Comparison of ENCODE assay signal across 1 cellular context in the genomic region with DNA sequence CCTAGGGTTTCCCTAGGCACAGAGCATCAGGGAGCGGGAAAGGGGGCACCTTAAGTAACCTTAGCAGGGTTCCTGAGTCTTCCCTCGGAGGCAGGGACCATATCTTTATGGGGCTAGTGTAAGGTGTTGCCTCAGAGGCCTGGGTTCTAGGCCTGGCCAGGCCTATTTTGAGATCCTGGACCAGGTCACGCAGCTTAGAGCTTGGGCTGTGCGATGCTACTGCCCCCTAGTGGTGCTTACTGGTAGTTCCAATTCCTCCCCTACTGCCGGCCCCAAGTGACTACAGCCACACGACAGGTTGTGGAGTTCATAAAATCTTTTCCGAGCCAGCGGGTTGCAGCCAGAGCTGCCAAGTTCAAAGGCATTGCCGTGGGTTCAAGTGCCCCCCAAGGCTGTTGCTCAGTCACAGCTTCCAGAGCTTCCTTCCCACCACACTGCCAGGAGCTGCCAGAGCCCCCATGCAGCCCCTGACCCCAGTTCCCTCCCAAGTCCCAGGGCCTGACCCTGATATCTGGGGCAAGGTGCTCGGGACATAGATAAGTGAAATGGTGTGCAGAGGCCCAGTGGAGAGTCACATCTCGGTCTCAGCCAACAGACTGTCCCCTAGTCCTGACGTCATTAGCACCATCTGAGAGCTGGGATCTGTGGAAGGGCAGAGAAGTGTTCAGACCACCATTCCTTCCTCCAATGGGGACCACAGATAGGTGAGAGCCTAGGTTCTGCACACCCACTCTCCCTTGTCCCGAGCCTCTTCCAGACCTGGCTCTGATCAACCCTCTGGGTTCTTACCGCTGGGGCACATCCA.
TF ChIP-seq lines count a peak whose summit lies in the region.

No MANE protein-coding gene starts in this region.

TF ChIP-seq in HepG2, 621 proteins besides CTCF, POLR2A, EP300 and RAD21 (continued from another document and continues in another):
- TF ChIP-seq, protein P1, sequence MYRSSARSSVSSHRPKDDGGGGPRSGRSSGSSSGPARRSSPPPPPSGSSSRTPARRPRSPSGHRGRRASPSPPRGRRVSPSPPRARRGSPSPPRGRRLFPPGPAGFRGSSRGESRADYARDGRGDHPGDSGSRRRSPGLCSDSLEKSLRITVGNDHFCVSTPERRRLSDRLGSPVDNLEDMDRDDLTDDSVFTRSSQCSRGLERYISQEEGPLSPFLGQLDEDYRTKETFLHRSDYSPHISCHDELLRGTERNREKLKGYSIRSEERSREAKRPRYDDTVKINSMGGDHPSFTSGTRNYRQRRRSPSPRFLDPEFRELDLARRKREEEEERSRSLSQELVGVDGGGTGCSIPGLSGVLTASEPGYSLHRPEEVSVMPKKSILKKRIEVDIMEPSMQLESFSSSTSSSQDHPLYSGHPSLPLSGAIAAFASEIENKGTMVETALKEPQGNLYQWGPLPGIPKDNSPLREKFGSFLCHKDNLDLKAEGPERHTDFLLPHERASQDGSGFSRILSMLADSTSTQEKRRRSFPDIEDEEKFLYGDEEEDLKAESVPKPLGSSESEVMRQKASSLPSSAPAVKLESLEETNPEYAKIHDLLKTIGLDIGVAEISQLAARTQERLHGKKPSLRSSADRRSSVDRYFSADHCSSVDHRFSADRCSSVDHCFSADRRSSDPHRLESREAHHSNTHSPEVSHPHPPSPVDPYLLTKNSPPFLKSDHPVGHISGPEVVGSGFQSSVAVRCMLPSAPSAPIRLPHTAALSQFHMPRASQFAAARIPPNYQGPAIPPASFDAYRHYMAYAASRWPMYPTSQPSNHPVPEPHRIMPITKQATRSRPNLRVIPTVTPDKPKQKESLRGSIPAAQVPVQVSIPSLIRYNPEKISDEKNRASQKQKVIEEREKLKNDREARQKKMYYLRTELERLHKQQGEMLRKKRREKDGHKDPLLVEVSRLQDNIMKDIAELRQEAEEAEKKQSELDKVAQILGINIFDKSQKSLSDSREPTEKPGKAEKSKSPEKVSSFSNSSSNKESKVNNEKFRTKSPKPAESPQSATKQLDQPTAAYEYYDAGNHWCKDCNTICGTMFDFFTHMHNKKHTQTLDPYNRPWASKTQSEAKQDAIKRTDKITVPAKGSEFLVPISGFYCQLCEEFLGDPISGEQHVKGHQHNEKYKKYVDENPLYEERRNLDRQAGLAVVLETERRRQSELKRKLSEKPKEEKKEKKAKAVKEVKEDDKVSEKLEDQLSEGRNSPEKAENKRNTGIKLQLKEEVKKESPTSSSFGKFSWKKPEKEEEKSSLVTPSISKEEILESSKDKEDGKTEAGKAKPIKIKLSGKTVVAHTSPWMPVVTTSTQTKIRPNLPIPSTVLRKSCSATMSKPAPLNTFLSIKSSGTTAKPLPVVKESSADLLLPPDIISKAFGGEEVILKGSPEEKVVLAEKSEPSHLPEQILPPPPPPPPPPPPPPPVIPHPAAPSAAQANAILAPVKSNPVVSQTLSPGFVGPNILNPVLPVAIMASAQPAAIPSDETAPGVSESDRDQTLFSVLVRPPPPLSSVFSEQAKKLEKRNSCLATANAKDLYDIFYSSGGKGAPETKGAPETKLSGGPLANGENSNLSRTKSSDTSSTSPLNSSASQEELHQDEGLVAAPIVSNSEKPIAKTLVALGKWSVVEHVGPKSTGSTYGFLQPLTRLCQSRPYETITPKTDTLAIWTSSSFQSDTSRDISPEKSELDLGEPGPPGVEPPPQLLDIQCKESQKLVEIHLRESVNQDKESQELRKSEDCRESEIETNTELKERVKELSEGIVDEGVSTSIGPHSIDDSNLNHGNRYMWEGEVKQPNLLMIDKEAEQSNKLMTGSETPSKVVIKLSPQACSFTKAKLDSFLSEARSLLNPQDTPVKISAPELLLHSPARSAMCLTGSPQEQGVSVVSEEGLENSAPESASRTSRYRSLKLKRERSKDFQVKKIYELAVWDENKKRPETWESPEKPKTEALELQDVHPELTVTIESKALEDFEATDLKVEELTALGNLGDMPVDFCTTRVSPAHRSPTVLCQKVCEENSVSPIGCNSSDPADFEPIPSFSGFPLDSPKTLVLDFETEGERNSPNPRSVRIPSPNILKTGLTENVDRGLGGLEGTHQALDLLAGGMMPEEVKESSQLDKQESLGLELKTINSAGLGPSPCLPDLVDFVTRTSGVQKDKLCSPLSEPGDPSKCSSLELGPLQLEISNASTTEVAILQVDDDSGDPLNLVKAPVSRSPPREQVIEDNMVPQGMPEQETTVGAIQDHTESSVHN (CRISPR knock-in tag; IDR thresholded peaks at IDR 0.05), result 0 out of 2 replicates have a peak, but pooled peaks have one; percentile 53
- TF ChIP-seq SKI (IDR thresholded peaks at IDR 0.05; ENCODE audit: partially characterized antibody) (peak; percentile 65), ZNF552 (CRISPR knock-in tag; IDR thresholded peaks at IDR 0.05; ENCODE audit: borderline replicate concordance) (no peak), ZNF572 (CRISPR knock-in tag; IDR thresholded peaks at IDR 0.05) (no peak), ZKSCAN1 (IDR thresholded peaks at IDR 0.05; ENCODE audit: low read length) (no peak), NR2F1 (CRISPR knock-in tag; IDR thresholded peaks at IDR 0.05) (peak in 1 of 2 experiments; percentile 24; a peak in 1 of 4 replicates), ZNF605 (CRISPR knock-in tag; IDR thresholded peaks at IDR 0.05) (no peak), FOXA1 (IDR thresholded peaks at IDR 0.05) (no peak), FOXA1 (CRISPR knock-in tag; IDR thresholded peaks at IDR 0.05) (no peak), MBD4 (IDR thresholded peaks at IDR 0.05; ENCODE audit: borderline replicate concordance, low read length) (no peak), TBL1XR1 (IDR thresholded peaks at IDR 0.05; ENCODE audit: borderline replicate concordance, low read length, partially characterized antibody) (peak; percentile 22), HDAC1 (CRISPR knock-in tag; IDR thresholded peaks at IDR 0.05) (no peak), BRCA1 (CRISPR knock-in tag; IDR thresholded peaks at IDR 0.05) (no peak), ZIK1 (CRISPR knock-in tag; IDR thresholded peaks at IDR 0.05; ENCODE audit: borderline replicate concordance, low read depth) (0 out of 2 replicates have a peak, but pooled peaks have one; percentile 33), PTBP1 (IDR thresholded peaks at IDR 0.05; ENCODE audit: low read depth, low read length, poor library complexity, severe bottlenecking) (no peak), ZNF550 (CRISPR knock-in tag; IDR thresholded peaks at IDR 0.05; ENCODE audit: borderline replicate concordance) (no peak), SMAD3 (CRISPR knock-in tag; IDR thresholded peaks at IDR 0.05) (peak; percentile 68; the same call in 1 of the 2 replicates), SMC3 (IDR thresholded peaks at IDR 0.05; ENCODE audit: low read length) (peak; percentile 88), ZFP1 (CRISPR knock-in tag; IDR thresholded peaks at IDR 0.05) (0 out of 2 replicates have a peak, but pooled peaks have one; percentile 19), ZKSCAN8 (CRISPR knock-in tag; IDR thresholded peaks at IDR 0.05; ENCODE audit: borderline replicate concordance) (0 out of 2 replicates have a peak, but pooled peaks have one; percentile 20), GATAD1 (CRISPR knock-in tag; IDR thresholded peaks at IDR 0.05) (peak; percentile 45; the same call in 1 of the 2 replicates), JUNB (CRISPR knock-in tag; IDR thresholded peaks at IDR 0.05; ENCODE audit: borderline replicate concordance) (no peak), TSC22D2 (CRISPR knock-in tag; IDR thresholded peaks at IDR 0.05; ENCODE audit: borderline replicate concordance) (peak; percentile 67; the same call in 1 of the 2 replicates), ZNF558 (CRISPR knock-in tag; IDR thresholded peaks at IDR 0.05; ENCODE audit: borderline replicate concordance) (no peak), AKAP8 (CRISPR knock-in tag; IDR thresholded peaks at IDR 0.05) (peak; percentile 25; the same call in 1 of the 2 replicates), ZNF672 (CRISPR knock-in tag; IDR thresholded peaks at IDR 0.05) (no peak), ZSCAN12 (CRISPR knock-in tag; IDR thresholded peaks at IDR 0.05) (no peak), PHB2 (IDR thresholded peaks at IDR 0.05; ENCODE audit: partially characterized antibody) (no peak), ZNF235 (CRISPR knock-in tag; IDR thresholded peaks at IDR 0.05; ENCODE audit: borderline replicate concordance) (peak; percentile 83; the same call in 1 of the 2 replicates), SMARCC2 (IDR thresholded peaks at IDR 0.05) (no peak), DMAP1 (CRISPR knock-in tag; IDR thresholded peaks at IDR 0.05) (0 out of 2 replicates have a peak, but pooled peaks have one; percentile 33), MXI1 (IDR thresholded peaks at IDR 0.05; ENCODE audit: borderline replicate concordance, low read depth, low read length) (0 out of 3 replicates have a peak, but pooled peaks have one; percentile 34), FOXK2 (IDR thresholded peaks at IDR 0.05) (no peak), STAT5B (CRISPR knock-in tag; IDR thresholded peaks at IDR 0.05) (no peak), MTF2 (CRISPR knock-in tag; IDR thresholded peaks at IDR 0.05; ENCODE audit: borderline replicate concordance) (no peak), MAFG (CRISPR knock-in tag; IDR thresholded peaks at IDR 0.05) (no peak), ZNF598 (CRISPR knock-in tag; IDR thresholded peaks at IDR 0.05; ENCODE audit: borderline replicate concordance) (0 out of 2 replicates have a peak, but pooled peaks have one; percentile 21), ZNF292 (CRISPR knock-in tag; IDR thresholded peaks at IDR 0.05; ENCODE audit: borderline replicate concordance, low read depth) (no peak), ARNT (IDR thresholded peaks at IDR 0.05) (no peak), SAP130 (CRISPR knock-in tag; IDR thresholded peaks at IDR 0.05; ENCODE audit: low read depth) (peak; percentile 61; the same call in 1 of the 2 replicates), NCOA5 (CRISPR knock-in tag; IDR thresholded peaks at IDR 0.05) (no peak), PHF21A (CRISPR knock-in tag; IDR thresholded peaks at IDR 0.05) (no peak), RBM22 (optimal IDR thresholded peaks at IDR 0.05; ENCODE audit: low read length) (peak; percentile 85), KLF15 (CRISPR knock-in tag; IDR thresholded peaks at IDR 0.05; ENCODE audit: borderline replicate concordance) (no peak), ZBTB21 (CRISPR knock-in tag; IDR thresholded peaks at IDR 0.05) (no peak)
- TF ChIP-seq, protein P2, sequence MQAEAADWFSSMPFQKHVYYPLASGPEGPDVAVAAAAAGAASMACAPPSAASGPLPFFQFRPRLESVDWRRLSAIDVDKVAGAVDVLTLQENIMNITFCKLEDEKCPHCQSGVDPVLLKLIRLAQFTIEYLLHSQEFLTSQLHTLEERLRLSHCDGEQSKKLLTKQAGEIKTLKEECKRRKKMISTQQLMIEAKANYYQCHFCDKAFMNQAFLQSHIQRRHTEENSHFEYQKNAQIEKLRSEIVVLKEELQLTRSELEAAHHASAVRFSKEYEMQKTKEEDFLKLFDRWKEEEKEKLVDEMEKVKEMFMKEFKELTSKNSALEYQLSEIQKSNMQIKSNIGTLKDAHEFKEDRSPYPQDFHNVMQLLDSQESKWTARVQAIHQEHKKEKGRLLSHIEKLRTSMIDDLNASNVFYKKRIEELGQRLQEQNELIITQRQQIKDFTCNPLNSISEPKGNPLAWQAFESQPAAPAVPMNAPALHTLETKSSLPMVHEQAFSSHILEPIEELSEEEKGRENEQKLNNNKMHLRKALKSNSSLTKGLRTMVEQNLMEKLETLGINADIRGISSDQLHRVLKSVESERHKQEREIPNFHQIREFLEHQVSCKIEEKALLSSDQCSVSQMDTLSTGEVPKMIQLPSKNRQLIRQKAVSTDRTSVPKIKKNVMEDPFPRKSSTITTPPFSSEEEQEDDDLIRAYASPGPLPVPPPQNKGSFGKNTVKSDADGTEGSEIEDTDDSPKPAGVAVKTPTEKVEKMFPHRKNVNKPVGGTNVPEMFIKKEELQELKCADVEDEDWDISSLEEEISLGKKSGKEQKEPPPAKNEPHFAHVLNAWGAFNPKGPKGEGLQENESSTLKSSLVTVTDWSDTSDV (CRISPR knock-in tag; IDR thresholded peaks at IDR 0.05), result peak; percentile 39; the same call in 1 of the 2 replicates
- TF ChIP-seq, protein P3, sequence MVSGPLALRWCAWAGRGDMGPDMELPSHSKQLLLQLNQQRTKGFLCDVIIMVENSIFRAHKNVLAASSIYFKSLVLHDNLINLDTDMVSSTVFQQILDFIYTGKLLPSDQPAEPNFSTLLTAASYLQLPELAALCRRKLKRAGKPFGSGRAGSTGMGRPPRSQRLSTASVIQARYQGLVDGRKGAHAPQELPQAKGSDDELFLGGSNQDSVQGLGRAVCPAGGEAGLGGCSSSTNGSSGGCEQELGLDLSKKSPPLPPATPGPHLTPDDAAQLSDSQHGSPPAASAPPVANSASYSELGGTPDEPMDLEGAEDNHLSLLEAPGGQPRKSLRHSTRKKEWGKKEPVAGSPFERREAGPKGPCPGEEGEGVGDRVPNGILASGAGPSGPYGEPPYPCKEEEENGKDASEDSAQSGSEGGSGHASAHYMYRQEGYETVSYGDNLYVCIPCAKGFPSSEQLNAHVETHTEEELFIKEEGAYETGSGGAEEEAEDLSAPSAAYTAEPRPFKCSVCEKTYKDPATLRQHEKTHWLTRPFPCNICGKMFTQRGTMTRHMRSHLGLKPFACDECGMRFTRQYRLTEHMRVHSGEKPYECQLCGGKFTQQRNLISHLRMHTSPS (CRISPR knock-in tag; IDR thresholded peaks at IDR 0.05; ENCODE audit: low read depth), result no peak
- TF ChIP-seq, protein P4, sequence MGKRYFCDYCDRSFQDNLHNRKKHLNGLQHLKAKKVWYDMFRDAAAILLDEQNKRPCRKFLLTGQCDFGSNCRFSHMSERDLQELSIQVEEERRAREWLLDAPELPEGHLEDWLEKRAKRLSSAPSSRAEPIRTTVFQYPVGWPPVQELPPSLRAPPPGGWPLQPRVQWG (CRISPR knock-in tag; IDR thresholded peaks at IDR 0.05; ENCODE audit: borderline replicate concordance, low read depth), result no peak
- TF ChIP-seq, protein P5, sequence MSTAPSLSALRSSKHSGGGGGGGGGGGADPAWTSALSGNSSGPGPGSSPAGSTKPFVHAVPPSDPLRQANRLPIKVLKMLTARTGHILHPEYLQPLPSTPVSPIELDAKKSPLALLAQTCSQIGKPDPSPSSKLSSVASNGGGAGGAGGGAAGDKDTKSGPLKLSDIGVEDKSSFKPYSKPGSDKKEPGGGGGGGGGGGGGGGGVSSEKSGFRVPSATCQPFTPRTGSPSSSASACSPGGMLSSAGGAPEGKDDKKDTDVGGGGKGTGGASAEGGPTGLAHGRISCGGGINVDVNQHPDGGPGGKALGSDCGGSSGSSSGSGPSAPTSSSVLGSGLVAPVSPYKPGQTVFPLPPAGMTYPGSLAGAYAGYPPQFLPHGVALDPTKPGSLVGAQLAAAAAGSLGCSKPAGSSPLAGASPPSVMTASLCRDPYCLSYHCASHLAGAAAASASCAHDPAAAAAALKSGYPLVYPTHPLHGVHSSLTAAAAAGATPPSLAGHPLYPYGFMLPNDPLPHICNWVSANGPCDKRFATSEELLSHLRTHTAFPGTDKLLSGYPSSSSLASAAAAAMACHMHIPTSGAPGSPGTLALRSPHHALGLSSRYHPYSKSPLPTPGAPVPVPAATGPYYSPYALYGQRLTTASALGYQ (CRISPR knock-in tag; IDR thresholded peaks at IDR 0.05), result no peak
